8 cellular contexts compared by ENCODE assay signal in genomic region chr22:38872172-38872830, GRCh38. TPM values are rescaled to one million over a fixed set of nuclear protein-coding genes. Genes with fewer than 3 reads are reported as not detected.
A peak's percentile ranks its signal among the peaks of the same experiment; 100 is the strongest.
DNase-seq lines count a peak whose midpoint lies in the region; ATAC-seq and TF ChIP-seq lines count a peak whose summit lies in the region.

TSS of gene CBX6 (minus strand) at chr22:38872216. CDS start at chr22:38872190, 26 bp downstream.

- peak within 1 kb of the TSS; percentile 93 for H3K4me2 ChIP-seq in BLaER1

- peaks cover 53% of the 10 kb centered on the region for H3K36me3 Mint-ChIP-seq in dendritic cell treated with granulocyte-macrophage colony-stimulating factor and Interleukin-4, amounts not matched to agents 40 ng/mL and 50 ng/mL, for 4 days (ENCODE audit: low read depth)

- H4K20me1 ChIP-seq in BLaER1 = peaks cover 42% of the 10 kb centered on the region

- H3K27ac ChIP-seq in BLaER1 = peak within 1 kb of the TSS; percentile 85
- H3K27ac ChIP-seq in left lung = peak within 1 kb of the TSS; percentile 89 to 96

- H3K9me3 ChIP-seq in BLaER1 (no peaks in the 10 kb centered on the region), left lung (no peaks in the 10 kb centered on the region)

- H3K36me3 ChIP-seq in BLaER1 = peaks cover 24% of the 10 kb centered on the region
- peaks cover 0 to 15% of the 10 kb centered on the region in 2 donors for H3K36me3 ChIP-seq in left lung

- H3K9ac ChIP-seq in BLaER1 = peak within 1 kb of the TSS; percentile 91

- DNase-seq in HK-2 (ENCODE audit: unreplicated experiment) (peak; percentile 81), NCI-H82 (lab: John Stamatoyannopoulos, UW) (peak; percentile 92), left lung (peak; percentile 96 to 98)
- peak; percentile 91 for DNase-seq in activated CD4-positive, alpha-beta T cell treated with anti-CD3 and anti-CD28 coated beads, Interleukin-2, amount 50 U/mL, for 4 hours
- peak; percentile 93 for DNase-seq in stimulated activated CD4-positive, alpha-beta T cell treated with anti-CD3 and anti-CD28 coated beads, Interleukin-2, amount 100 ng/mL, for 4 hours (ENCODE audit: low read depth)

- H3K4me3 ChIP-seq in BLaER1 = peak within 1 kb of the TSS; percentile 77
- peak within 1 kb of the TSS; percentile 69 to 88 for H3K4me3 ChIP-seq in left lung

- no peaks in the 10 kb centered on the region for H3K9me3 Mint-ChIP-seq in dendritic cell treated with granulocyte-macrophage colony-stimulating factor and Interleukin-4, amounts not matched to agents 40 ng/mL and 50 ng/mL, for 4 days

- peaks cover 50% of the 10 kb centered on the region for H3K4me1 Mint-ChIP-seq in dendritic cell treated with granulocyte-macrophage colony-stimulating factor and Interleukin-4, amounts not matched to agents 40 ng/mL and 50 ng/mL, for 4 days (ENCODE audit: low read depth)

- H3K27ac Mint-ChIP-seq in dendritic cell treated with granulocyte-macrophage colony-stimulating factor and Interleukin-4, amounts not matched to agents 40 ng/mL and 50 ng/mL, for 4 days = peak within 1 kb of the TSS; percentile 98

- peaks cover 6% of the 10 kb centered on the region; the same call in 1 of the 2 replicates for H3K27me3 ChIP-seq in BLaER1
- H3K27me3 ChIP-seq in left lung = no peaks in the 10 kb centered on the region

- no peak for TF ChIP-seq CTCF in left lung (IDR thresholded peaks at IDR 0.05)

- ATAC-seq in GM19397 (IDR thresholded peaks at IDR 0.05; ENCODE audit: unreplicated experiment) = peak; percentile 71
- ATAC-seq in left lung = peak; percentile 85

- intact Hi-C loops in dendritic cell treated with granulocyte-macrophage colony-stimulating factor and Interleukin-4, amounts not matched to agents 40 ng/mL and 50 ng/mL, for 4 days (cut with micrococcal nuclease) = loop anchor here (5.0 to 10.0 kb wide), 3 partner anchors 55 to 432 kb away; no protein-coding TSS in a partner anchor
- intact Hi-C loops in left lung (cut with DNase I) = loop anchor here in 1 of 2 donors (10.0 kb wide), 1 partner anchor 252 kb away; no protein-coding TSS in a partner anchor

- H3K27me3 Mint-ChIP-seq in dendritic cell treated with granulocyte-macrophage colony-stimulating factor and Interleukin-4, amounts not matched to agents 40 ng/mL and 50 ng/mL, for 4 days = peaks cover 20% of the 10 kb centered on the region

- peak within 1 kb of the TSS; percentile 94 for H3K4me3 Mint-ChIP-seq in dendritic cell treated with granulocyte-macrophage colony-stimulating factor and Interleukin-4, amounts not matched to agents 40 ng/mL and 50 ng/mL, for 4 days

- peaks cover 50% of the 10 kb centered on the region for H3K4me1 ChIP-seq in BLaER1
- H3K4me1 ChIP-seq in left lung = peaks cover 12 to 36% of the 10 kb centered on the region in 2 donors

RNA-seq across cellular contexts. Expression of gene CBX6, which starts in this region (rescaled TPM):
- total RNA-seq in left lung = 10 to 100 TPM; 63.0 to 80.0 TPM

Comparison
In these comparisons a context has a peak if more than half of its experiments do, and no peak if none do; other contexts are left out.
1. Peak in every context shown above with its lines: DNase-seq, ATAC-seq, H3K4me3 ChIP-seq and H3K27ac ChIP-seq.